8 cellular contexts compared by ENCODE assay signal in the genomic region with DNA sequence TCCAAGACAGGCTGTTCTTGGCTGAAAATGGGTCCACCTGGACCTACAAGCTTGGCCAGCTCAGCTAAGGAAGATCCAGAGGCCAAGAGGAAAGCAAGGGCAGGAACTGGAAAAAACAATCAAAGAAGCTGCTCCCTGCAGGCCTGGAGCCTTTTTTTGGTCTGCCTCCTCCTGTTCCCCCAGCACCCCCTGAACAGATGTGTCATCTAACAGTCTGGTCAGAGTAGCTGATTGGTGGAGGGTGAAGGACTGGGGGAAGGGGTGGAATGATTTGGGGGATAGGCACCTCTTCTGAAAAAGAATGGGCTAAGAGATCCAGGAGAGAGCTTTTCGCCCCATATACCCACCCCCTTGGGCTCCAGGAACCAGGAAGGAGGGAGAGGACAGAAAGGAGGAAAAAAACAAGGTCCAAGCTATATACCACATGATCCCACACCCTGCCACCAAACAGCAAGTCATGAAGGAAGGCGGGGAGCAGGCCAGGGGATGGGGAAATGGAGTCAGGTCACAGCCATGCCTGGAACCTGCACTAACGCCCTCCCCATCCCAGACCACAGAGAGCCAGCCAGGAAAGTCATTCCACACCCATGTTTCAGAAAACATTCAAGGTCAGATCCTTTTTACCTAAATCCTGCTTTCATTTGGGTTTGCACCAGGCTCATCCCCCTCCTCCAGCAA. TPM values are rescaled to one million over a fixed set of nuclear protein-coding genes. Genes with fewer than 3 reads are reported as not detected.
A peak's percentile ranks its signal among the peaks of the same experiment; 100 is the strongest.
DNase-seq lines count a peak whose midpoint lies in the region; ATAC-seq, FAIRE-seq and TF ChIP-seq lines count a peak whose summit lies in the region.

No MANE protein-coding gene starts in this region.

- no peaks in the 10 kb centered on the region for H3K9me3 Mint-ChIP-seq in stimulated activated naive CD8-positive, alpha-beta T cell treated with anti-CD3 and anti-CD28 coated beads, Interleukin-15, Interleukin-2, amounts not matched to agents 100 ng/mL and 50 ng/mL, for 24 hours
- H3K9me3 Mint-ChIP-seq in chondrocyte (ENCODE audit: low read depth), result no peaks in the 10 kb centered on the region

- TF ChIP-seq POLR2A in lower leg skin (IDR thresholded peaks at IDR 0.05), result no peak
- no peak for TF ChIP-seq POLR2A in GM12891 (IDR thresholded peaks at IDR 0.05; ENCODE audit: low read depth, low read length)

- peak overlapping the region; percentile 75 for H3K4me3 Mint-ChIP-seq in stimulated activated naive CD8-positive, alpha-beta T cell treated with anti-CD3 and anti-CD28 coated beads, Interleukin-15, Interleukin-2, amounts not matched to agents 100 ng/mL and 50 ng/mL, for 24 hours
- H3K4me3 Mint-ChIP-seq in chondrocyte (ENCODE audit: unreplicated experiment), result peak overlapping the region; percentile 90

- H3K4me1 Mint-ChIP-seq in stimulated activated naive CD8-positive, alpha-beta T cell treated with anti-CD3 and anti-CD28 coated beads, Interleukin-15, Interleukin-2, amounts not matched to agents 100 ng/mL and 50 ng/mL, for 24 hours (ENCODE audit: low read depth), result peaks cover 28% of the 10 kb centered on the region
- peaks cover 47% of the 10 kb centered on the region for H3K4me1 Mint-ChIP-seq in chondrocyte (ENCODE audit: low read depth)

- no peak overlapping the region for H3K27ac Mint-ChIP-seq in stimulated activated naive CD8-positive, alpha-beta T cell treated with anti-CD3 and anti-CD28 coated beads, Interleukin-15, Interleukin-2, amounts not matched to agents 100 ng/mL and 50 ng/mL, for 24 hours
- H3K27ac Mint-ChIP-seq in chondrocyte (ENCODE audit: unreplicated experiment), result peak overlapping the region; percentile 96

- no peak for DNase-seq in stimulated activated naive CD8-positive, alpha-beta T cell treated with anti-CD3 and anti-CD28 coated beads, Interleukin-15, Interleukin-2, amounts not matched to agents 100 U/mL and 50 U/mL, for 24 hours
- DNase-seq in chondrocyte (ENCODE audit: low spot score) (no peak), lower leg skin (ENCODE audit: low spot score in 2 of 2) (no peak), GM12891 (ENCODE audit: insufficient read length, low spot score) (no peak), small intestine (no peak)

- intact Hi-C loops in lower leg skin (cut with DNase I; ENCODE audit: low total_unique reads), result no loop called here

- 67 to 86% methylated on average over 1 to 2 of the region's 3 CpGs for WGBS in mesodermal cell (ENCODE audit: insufficient coverage in 2 of 2), 2 experiments
- 64 to 78% methylated on average over 3 of the region's 3 CpGs for WGBS in lower leg skin, 2 donors
- 52 to 76% (median 68%) methylated on average over 2 to 3 of the region's 3 CpGs for WGBS in small intestine, 3 donors

- H3K27me3 ChIP-seq in small intestine (ENCODE audit: control insufficient read depth in 2 of 2, insufficient read depth in 2 of 2, low read length in 2 of 2), result no peaks in the 10 kb centered on the region

- H3K4me1 ChIP-seq in mesodermal cell (ENCODE audit: control insufficient read depth, insufficient read depth, low read length, poor library complexity, severe bottlenecking) (peaks cover 15% of the 10 kb centered on the region), small intestine (ENCODE audit: control insufficient read depth in 2 of 2, insufficient read depth in 1 of 2, low read depth in 1 of 2, low read length in 1 of 2) (peaks cover 0 to 2% of the 10 kb centered on the region in 2 donors)

- peak overlapping the region; percentile 49 for H3K27ac ChIP-seq in mesodermal cell (ENCODE audit: low read depth, low read length, severe bottlenecking)
- peak overlapping the region in 1 of 2 donors; percentile 72 for H3K27ac ChIP-seq in small intestine (ENCODE audit: low read depth in 1 of 2, low read length in 1 of 2)

- H3K9me3 ChIP-seq in mesodermal cell (ENCODE audit: control insufficient read depth, low read length) (peaks cover 8% of the 10 kb centered on the region), small intestine (ENCODE audit: control insufficient read depth, low read depth) (no peaks in the 10 kb centered on the region)

- H3K27me3 Mint-ChIP-seq in stimulated activated naive CD8-positive, alpha-beta T cell treated with anti-CD3 and anti-CD28 coated beads, Interleukin-15, Interleukin-2, amounts not matched to agents 100 ng/mL and 50 ng/mL, for 24 hours, result peaks cover 7% of the 10 kb centered on the region
- H3K27me3 Mint-ChIP-seq in chondrocyte (ENCODE audit: low read depth), result no peaks in the 10 kb centered on the region

- TF ChIP-seq CTCF in chondrocyte (IDR thresholded peaks at IDR 0.05), result no peak
- no peak for TF ChIP-seq CTCF in lower leg skin (IDR thresholded peaks at IDR 0.05)

- H3K4me3 ChIP-seq in mesodermal cell (ENCODE audit: extremely low read depth, insufficient read depth, low read length, poor library complexity, severe bottlenecking) (peak overlapping the region; percentile 67), lower leg skin (ENCODE audit: low read depth, poor library complexity, severe bottlenecking) (no peak overlapping the region), small intestine (ENCODE audit: low read depth in 1 of 2, low read length in 2 of 2) (no peak overlapping the region)

- FAIRE-seq in GM12891 (lab: Jason Lieb, UNC), result no peak
- no peak for FAIRE-seq in small intestine (lab: Jason Lieb, UNC)

- H3K36me3 Mint-ChIP-seq in stimulated activated naive CD8-positive, alpha-beta T cell treated with anti-CD3 and anti-CD28 coated beads, Interleukin-15, Interleukin-2, amounts not matched to agents 100 ng/mL and 50 ng/mL, for 24 hours (ENCODE audit: low read depth), result no peaks in the 10 kb centered on the region
- H3K36me3 Mint-ChIP-seq in chondrocyte (ENCODE audit: low read depth), result no peaks in the 10 kb centered on the region

- peaks cover 8% of the 10 kb centered on the region for H3K36me3 ChIP-seq in mesodermal cell (ENCODE audit: control insufficient read depth, insufficient read depth, low read length)
- no peaks in the 10 kb centered on the region for H3K36me3 ChIP-seq in small intestine (ENCODE audit: control insufficient read depth in 2 of 2, insufficient read depth in 2 of 2, low read length in 2 of 2)

- no peak for ATAC-seq in stimulated activated naive CD8-positive, alpha-beta T cell treated with anti-CD3 and anti-CD28 coated beads, Interleukin-15, Interleukin-2, amounts not matched to agents 100 U/mL and 50 U/mL, for 24 hours
- no peak for ATAC-seq in GM19452 (IDR thresholded peaks at IDR 0.05; ENCODE audit: unreplicated experiment)

TF ChIP-seq in GM12891, 5 proteins besides CTCF, POLR2A, EP300 and RAD21:
- TF ChIP-seq POLR2AphosphoS5 (IDR thresholded peaks at IDR 0.05; ENCODE audit: low read depth, low read length), result no peak
- TF ChIP-seq POU2F2 (IDR thresholded peaks at IDR 0.05; ENCODE audit: low read depth, low read length), result no peak

RNA-seq across cellular contexts. Expression of gene RAB11FIP5, which starts 2.0 kb away (rescaled TPM):
- total RNA-seq in chondrocyte, result 39.8 to 54.7 TPM (median 53.1 TPM) in 3 replicates
- polyA plus RNA-seq in mesodermal cell (2013, experiment 1 of 2), result 17.4 TPM
- 16.0 TPM for polyA plus RNA-seq in mesodermal cell (2013, experiment 2 of 2)
- 10 to 100 TPM; 35.7 to 43.7 (median 42.0) TPM for total RNA-seq in lower leg skin
- 0.17 TPM for polyA plus RNA-seq in GM12891 (2012; ENCODE audit: low read depth, missing spikeins)
- 10 to 100 TPM in 1 of 3 donors, 1 to 10 TPM in 2; 5.1 to 11.5 (median 5.1) TPM for polyA plus RNA-seq in small intestine

RNA-seq across cellular contexts. Expression of gene SFXN5, which starts 39.2 kb away (rescaled TPM):
- total RNA-seq in chondrocyte (10.6 to 18.1 TPM (median 13.5 TPM) in 3 replicates), lower leg skin (10 to 100 TPM in 3 of 4 donors, 1 to 10 TPM in 1; 8.4 to 18.3 (median 15.3) TPM)
- 8.6 TPM for polyA plus RNA-seq in mesodermal cell (2013, experiment 1 of 2)
- polyA plus RNA-seq in mesodermal cell (2013, experiment 2 of 2), result 7.5 TPM
- 1.8 TPM for polyA plus RNA-seq in GM12891 (2012; ENCODE audit: low read depth, missing spikeins)
- 10 to 100 TPM in 1 of 3 donors, 1 to 10 TPM in 2; 5.4 to 11.1 (median 8.5) TPM for polyA plus RNA-seq in small intestine
